Comparison of ENCODE assay signal across 22 cellular contexts in the genomic region with DNA sequence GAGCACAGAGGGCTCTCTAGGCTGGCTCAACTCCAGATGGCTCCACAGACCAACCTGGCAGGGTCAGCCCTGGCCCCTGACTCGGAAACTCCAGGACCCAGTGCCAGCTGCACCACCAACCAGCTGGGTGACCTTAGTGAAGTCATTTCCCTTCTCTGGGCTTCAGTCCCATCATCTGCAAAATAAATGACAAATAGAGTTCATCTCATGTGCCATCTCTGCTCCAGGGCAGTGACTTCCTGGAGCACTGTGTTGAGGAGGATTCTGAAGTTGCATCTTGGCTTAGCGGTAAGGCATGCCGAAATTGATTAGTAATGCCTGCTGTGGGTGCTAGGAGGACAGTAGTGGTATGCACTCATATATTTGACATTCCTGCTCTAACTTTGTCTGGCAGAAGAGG. TPM values are rescaled to one million over a fixed set of nuclear protein-coding genes. Genes with fewer than 3 reads are reported as not detected.
DNase-seq lines count a peak whose midpoint lies in the region; ATAC-seq, FAIRE-seq and TF ChIP-seq lines count a peak whose summit lies in the region.
"Had no signal": no experiment of that assay in that cellular context is flagged by ENCODE, and none has a peak within 500 bp of the region (broad histone marks: within the 10 kb centered on the region; RNA-seq: fewer than 3 reads in every experiment).

No MANE protein-coding gene starts in this region.

- peaks cover 88 to 99% (median 95%) of the 10 kb centered on the region in 3 donors for H3K4me1 Mint-ChIP-seq in T-cell

- no peak overlapping the region for H3K9ac ChIP-seq in HepG2 (ENCODE audit: insufficient read depth, low read depth, low read length)

- H3K27me3 ChIP-seq in HepG2 (ENCODE audit: control insufficient read depth in 1 of 2, insufficient read depth in 2 of 2, low read length in 2 of 2) (no peaks in the 10 kb centered on the region), right lobe of liver (no peaks in the 10 kb centered on the region)
- H3K27me3 ChIP-seq: vagina had no signal

- TF ChIP-seq EP300 in HepG2 (IDR thresholded peaks at IDR 0.05; ENCODE audit: low read depth in 2 of 2, low read length in 2 of 2) (no peak), HepG2 (CRISPR knock-in tag; IDR thresholded peaks at IDR 0.05; ENCODE audit: borderline replicate concordance) (no peak)

- TF ChIP-seq CTCF in HepG2 (CRISPR knock-in tag; IDR thresholded peaks at IDR 0.05) (no peak), right lobe of liver (IDR thresholded peaks at IDR 0.05) (no peak)

- H3K27ac ChIP-seq in HepG2 (ENCODE audit: extremely low read length, insufficient read depth, low read length) (no peak overlapping the region), right lobe of liver (no peak overlapping the region)
- H3K27ac ChIP-seq: brain microvascular endothelial cell, coronary artery, lower lobe of right lung, vagina had no signal

- peaks cover 4% of the 10 kb centered on the region for H3K36me3 Mint-ChIP-seq in T-cell

- TF ChIP-seq RAD21 in HepG2 (CRISPR knock-in tag; IDR thresholded peaks at IDR 0.05): no peak

- FAIRE-seq in HepG2 (lab: Jason Lieb, UNC): no peak

- 73% methylated on average over 2 of the region's 3 CpGs for WGBS in HepG2 (ENCODE audit: low lambda C conversion rate)
- 94% methylated on average over 2 of the region's 3 CpGs for WGBS in right lobe of liver (ENCODE audit: insufficient coverage, low coverage, low lambda C conversion rate, missing lambda C conversion rate)

- DNase-seq in HepG2 (ENCODE audit: low spot score) (no peak), right lobe of liver (no peak), T-cell (no peak), kidney tubule cell (ENCODE audit: low spot score) (peak; percentile 6), mucosa of gallbladder (ENCODE audit: low spot score) (no peak), SKM-1 treated with dmso at 0.1 percent for 144 hours (lab: John Stamatoyannopoulos, UW; ENCODE audit: unreplicated experiment) (no peak), SW480 (ENCODE audit: low spot score) (no peak)
- DNase-seq: activated T-cell treated with anti-CD3 and anti-CD28 coated beads, Interleukin-2, amount 50 U/mL, for 48 hours; brain microvascular endothelial cell; hippocampal formation; islet precursor cell; KBM-7; lower lobe of right lung; NCI-H1092; NCI-H2081; SW 1271 had no signal

- H3K36me3 ChIP-seq in HepG2 (replicated peaks in 1 of 2; ENCODE audit: control insufficient read depth in 1 of 2, insufficient read depth in 2 of 2, low read length in 2 of 2) (no peaks in the 10 kb centered on the region), right lobe of liver (no peaks in the 10 kb centered on the region)
- H3K36me3 ChIP-seq: brain microvascular endothelial cell, lower lobe of right lung, vagina had no signal

- no peaks in the 10 kb centered on the region for H3K79me2 ChIP-seq in HepG2 (ENCODE audit: insufficient read depth, low read length)

- intact Hi-C loops in HepG2 (cut with micrococcal nuclease; ENCODE audit: unreplicated experiment) (no loop called here), right lobe of liver (cut with DNase I) (no loop called here)

- POLR2A ChIA-PET in HepG2 (lab: Yijun Ruan, JAX): no interaction called here
- POLR2A ChIA-PET in T-cell (lab: Charles Lee): interaction anchor here in 1 of 2 donors (0.6 kb wide), 1 partner anchor 85 kb away, joined by 3 read pairs; no protein-coding TSS in a partner anchor

- H3K4me3 ChIP-seq in HepG2 (replicated peaks in 1 of 3; ENCODE audit: insufficient read depth in 1 of 3, low read depth in 2 of 3, low read length in 3 of 3) (no peak overlapping the region), right lobe of liver (no peak overlapping the region)
- H3K4me3 ChIP-seq: coronary artery, lower lobe of right lung, vagina had no signal

- H3K9me3 ChIP-seq in HepG2 (ENCODE audit: low read length) (no peaks in the 10 kb centered on the region), right lobe of liver (no peaks in the 10 kb centered on the region)
- H3K9me3 ChIP-seq: lower lobe of right lung, vagina had no signal

- no TSS peak for BruUV-seq in HepG2 (replicated peaks; lab: Mats Ljungman, UMichigan)

- H2AFZ ChIP-seq in HepG2 (ENCODE audit: low read length): no peak overlapping the region

- CTCF ChIA-PET in HepG2 (lab: Yijun Ruan, JAX; ENCODE audit: low intra/inter-chr PET ratio, low total read pairs): no interaction called here
- CTCF ChIA-PET in T-cell (lab: Charles Lee): no interaction called here

- H3K4me1 ChIP-seq in HepG2 (ENCODE audit: insufficient read depth, low read length): peaks cover 17% of the 10 kb centered on the region
- H3K4me1 ChIP-seq in right lobe of liver: peaks cover 0 to 4% (median 2%) of the 10 kb centered on the region in 4 donors
- H3K4me1 ChIP-seq: vagina had no signal

- no peaks in the 10 kb centered on the region for H3K9me3 Mint-ChIP-seq in T-cell

- in situ Hi-C loops in HepG2 (cut with HindIII; ENCODE audit: extremely low pct_ligation_motif_present, low pct_unique_long_range_greater_than_20kb): no loop called here

- ATAC-seq in HepG2 (no peak), right lobe of liver (no peak), T-cell (replicated peaks in 1 of 4) (no peak), HG03439 (IDR thresholded peaks at IDR 0.05; ENCODE audit: unreplicated experiment) (no peak)
- ATAC-seq: lower lobe of right lung had no signal

- no peaks in the 10 kb centered on the region for H3K27me3 Mint-ChIP-seq in T-cell

- peak overlapping the region in 1 of 3 donors; percentile 75 for H3K4me3 Mint-ChIP-seq in T-cell

- no peaks in the 10 kb centered on the region for H4K20me1 ChIP-seq in HepG2 (ENCODE audit: insufficient read depth, low read length)

- peak overlapping the region; percentile 69 to 95 for H3K27ac Mint-ChIP-seq in T-cell

- TF ChIP-seq POLR2A in HepG2 (IDR thresholded peaks at IDR 0.05; ENCODE audit: insufficient read depth in 1 of 2, low read depth in 2 of 2, low read length in 2 of 2) (no peak), right lobe of liver (IDR thresholded peaks at IDR 0.05) (no peak)

- no peak overlapping the region for H3K4me2 ChIP-seq in HepG2 (ENCODE audit: low read depth, low read length)

RNA-seq across cellular contexts. Expression of gene DTX1, which starts 31.5 kb away (rescaled TPM):
- total RNA-seq in HepG2 (2016; rRNA removed; fragmentation: Illumina TruSeq; extraction: Trizol): not detected in 2 replicates
- total RNA-seq in HepG2 (2016; cell fraction: cytosol; rRNA removed; fragmentation: Illumina TruSeq; extraction: Trizol; ENCODE audit: low read depth): not detected in 2 replicates
- total RNA-seq in HepG2 (2016; cell fraction: insoluble cytoplasmic fraction; rRNA removed; fragmentation: Illumina TruSeq; extraction: Trizol): not detected in 2 replicates
- not detected in 2 replicates for total RNA-seq in HepG2 (2016; cell fraction: membrane; rRNA removed; fragmentation: Illumina TruSeq; extraction: Trizol)
- total RNA-seq in HepG2 (2016; cell fraction: nucleus; rRNA removed; fragmentation: Illumina TruSeq; extraction: Trizol): not detected in 2 replicates
- not detected in 2 replicates for polyA plus RNA-seq in HepG2 (2011; rRNA removed)
- not detected in 2 replicates for polyA plus RNA-seq in HepG2 (2011; cell fraction: cytosol; rRNA removed)
- not detected in 2 replicates for polyA plus RNA-seq in HepG2 (2011; cell fraction: nucleus; rRNA removed)
- polyA plus RNA-seq in HepG2 (2012): not detected in 2 replicates
- not detected in 2 replicates for polyA plus RNA-seq in HepG2 (2016; cell fraction: cytosol; fragmentation: Illumina TruSeq; extraction: Trizol; ENCODE audit: low read depth)
- polyA plus RNA-seq in HepG2 (2016; cell fraction: insoluble cytoplasmic fraction; fragmentation: Illumina TruSeq; extraction: Trizol; ENCODE audit: low read depth): not detected in 2 replicates
- not detected in 2 replicates for polyA plus RNA-seq in HepG2 (2016; cell fraction: membrane; fragmentation: Illumina TruSeq; extraction: Trizol; ENCODE audit: low read depth)
- not detected in 2 replicates for polyA plus RNA-seq in HepG2 (2016; cell fraction: nucleus; fragmentation: Illumina TruSeq; extraction: Trizol; ENCODE audit: insufficient read depth, low read depth)
- not detected in 2 replicates for polyA minus RNA-seq in HepG2 (2011; rRNA and poly(A)+ RNA removed; ENCODE audit: low replicate concordance)
- polyA minus RNA-seq in HepG2 (2011; cell fraction: cytosol; rRNA and poly(A)+ RNA removed): not detected in 2 replicates
- polyA minus RNA-seq in HepG2 (2011; cell fraction: nucleus; rRNA and poly(A)+ RNA removed): not detected in 2 replicates
- total RNA-seq in right lobe of liver: 10 to 100 TPM in 5 of 6 experiments, 1 to 10 TPM in 1; 1.4 to 51.2 (median 20.0) TPM
- 10 to 100 TPM in 3 of 5 donors, 1 to 10 TPM in 2; 5.6 to 12.0 (median 10.4) TPM for total RNA-seq in T-cell
- total RNA-seq in mucosa of gallbladder: 4.1 TPM
- total RNA-seq: RPMI7951 had no signal

RNA-seq across cellular contexts. Expression of gene RASAL1, which starts 47.5 kb away (rescaled TPM):
- total RNA-seq in HepG2 (2016; rRNA removed; fragmentation: Illumina TruSeq; extraction: Trizol) (not detected in 2 replicates), right lobe of liver (under 1 TPM in 4 of 6 experiments, not detected in 2; 0.10 to 0.24 (median 0.15) TPM), T-cell (1 to 10 TPM in 2 of 5 donors, under 1 TPM in 3; 0.43 to 2.9 (median 0.85) TPM), mucosa of gallbladder (0.92 TPM)
- 0.18 TPM in 1 of 2 replicates, not detected in the other for total RNA-seq in HepG2 (2016; cell fraction: cytosol; rRNA removed; fragmentation: Illumina TruSeq; extraction: Trizol; ENCODE audit: low read depth)
- not detected in 2 replicates for total RNA-seq in HepG2 (2016; cell fraction: insoluble cytoplasmic fraction; rRNA removed; fragmentation: Illumina TruSeq; extraction: Trizol)
- not detected in 2 replicates for total RNA-seq in HepG2 (2016; cell fraction: membrane; rRNA removed; fragmentation: Illumina TruSeq; extraction: Trizol)
- total RNA-seq in HepG2 (2016; cell fraction: nucleus; rRNA removed; fragmentation: Illumina TruSeq; extraction: Trizol): not detected in 2 replicates
- polyA plus RNA-seq in HepG2 (2011; rRNA removed): not detected in 2 replicates
- polyA plus RNA-seq in HepG2 (2011; cell fraction: cytosol; rRNA removed): not detected in 2 replicates
- polyA plus RNA-seq in HepG2 (2011; cell fraction: nucleus; rRNA removed): 0.07 and 0.31 TPM in 2 replicates
- not detected in 2 replicates for polyA plus RNA-seq in HepG2 (2012)
- 0.12 TPM in 1 of 2 replicates, not detected in the other for polyA plus RNA-seq in HepG2 (2016; cell fraction: cytosol; fragmentation: Illumina TruSeq; extraction: Trizol; ENCODE audit: low read depth)
- polyA plus RNA-seq in HepG2 (2016; cell fraction: insoluble cytoplasmic fraction; fragmentation: Illumina TruSeq; extraction: Trizol; ENCODE audit: low read depth): not detected in 2 replicates
- not detected in 2 replicates for polyA plus RNA-seq in HepG2 (2016; cell fraction: membrane; fragmentation: Illumina TruSeq; extraction: Trizol; ENCODE audit: low read depth)
- polyA plus RNA-seq in HepG2 (2016; cell fraction: nucleus; fragmentation: Illumina TruSeq; extraction: Trizol; ENCODE audit: insufficient read depth, low read depth): 0.72 TPM in 1 of 2 replicates, not detected in the other
- 0.30 TPM in 1 of 2 replicates, not detected in the other for polyA minus RNA-seq in HepG2 (2011; rRNA and poly(A)+ RNA removed; ENCODE audit: low replicate concordance)
- polyA minus RNA-seq in HepG2 (2011; cell fraction: cytosol; rRNA and poly(A)+ RNA removed): not detected in 2 replicates
- polyA minus RNA-seq in HepG2 (2011; cell fraction: nucleus; rRNA and poly(A)+ RNA removed): not detected in 2 replicates
- total RNA-seq: RPMI7951, skeletal muscle tissue, subcutaneous adipose tissue had no signal
